20 cellular contexts compared by ENCODE assay signal in the genomic region with DNA sequence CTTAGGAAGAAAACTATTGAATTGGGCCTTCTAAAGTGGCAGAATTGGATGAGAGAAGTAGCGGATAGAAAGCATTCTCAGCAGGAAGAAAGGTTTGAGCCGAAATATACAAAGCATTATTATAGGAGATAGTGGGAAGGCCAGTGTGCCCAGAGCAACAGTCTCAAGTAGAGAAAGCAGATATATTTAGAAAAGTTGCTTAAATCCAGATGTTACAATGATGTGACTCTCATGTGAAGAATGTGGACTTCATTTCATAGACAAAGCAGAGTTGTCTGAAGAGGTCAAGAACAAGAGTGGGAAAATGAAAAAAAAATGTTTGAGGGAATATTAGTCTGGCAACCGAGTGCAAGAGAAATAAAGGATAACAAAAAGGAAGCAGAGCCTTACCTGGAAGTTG.
DNase-seq lines count a peak whose midpoint lies in the region; ATAC-seq and TF ChIP-seq lines count a peak whose summit lies in the region.
"Had no signal": no experiment of that assay in that cellular context is flagged by ENCODE, and none has a peak within 500 bp of the region (broad histone marks: within the 10 kb centered on the region; RNA-seq: fewer than 3 reads in every experiment).

No MANE protein-coding gene starts in this region.

- no peaks in the 10 kb centered on the region for H3K9me3 ChIP-seq in suprapubic skin
- H3K9me3 ChIP-seq: adrenal gland, HAP-1, SJSA1 had no signal

- peak overlapping the region; percentile 57 for H3K27ac ChIP-seq in suprapubic skin
- H3K27ac ChIP-seq: SJSA1 had no signal

- no peak overlapping the region for H3K4me3 ChIP-seq in astrocyte of the spinal cord (ENCODE audit: low read depth, low read length)
- no peak overlapping the region for H3K4me3 ChIP-seq in suprapubic skin
- H3K4me3 ChIP-seq: adrenal gland, HAP-1, SJSA1 had no signal

- no peak for TF ChIP-seq POLR2A in suprapubic skin (IDR thresholded peaks at IDR 0.05)

- TF ChIP-seq CTCF in astrocyte of the spinal cord (IDR thresholded peaks at IDR 0.05; ENCODE audit: low read depth, low read length) (no peak), suprapubic skin (IDR thresholded peaks at IDR 0.05) (no peak)

- peak; percentile 39 for DNase-seq in ELR (ENCODE audit: low read depth)
- peak; percentile 72 for DNase-seq in astrocyte of the spinal cord (ENCODE audit: low read depth, low spot score)
- DNase-seq in foreskin melanocyte: peak; percentile 53
- DNase-seq in suprapubic skin (ENCODE audit: low spot score in 2 of 2): no peak
- no peak for DNase-seq in stimulated activated naive CD4-positive, alpha-beta T cell (lab: John Stamatoyannopoulos, UW)
- DNase-seq: adrenal gland, head of caudate nucleus, KG1, natural killer cell, NCI-H1048, NCI-H2107, NCI-H526 treated with DMSO at 0.1 percent for 48 hours, T1000 had no signal

- WGBS in suprapubic skin: 57% methylated on average over 3 of the region's 3 CpGs

- no peaks in the 10 kb centered on the region for H3K36me3 ChIP-seq in suprapubic skin
- H3K36me3 ChIP-seq: adrenal gland, HAP-1, SJSA1 had no signal

- H3K4me1 ChIP-seq in suprapubic skin: peaks cover 8% of the 10 kb centered on the region
- H3K4me1 ChIP-seq: adrenal gland, HAP-1 had no signal

- ATAC-seq in GM19467 (IDR thresholded peaks at IDR 0.05; ENCODE audit: unreplicated experiment): no peak
- no peak for ATAC-seq in HG02870 (IDR thresholded peaks at IDR 0.05; ENCODE audit: unreplicated experiment)
- no peak for ATAC-seq in GM18858 (IDR thresholded peaks at IDR 0.05; ENCODE audit: unreplicated experiment)
- ATAC-seq: activated CD4-positive, CD25-positive, alpha-beta regulatory T cell treated with anti-CD3 and anti-CD28 coated beads, Interleukin-2, amount 50 U/mL, for 24 hours; activated T-helper 17 cell treated with anti-CD3 and anti-CD28 coated beads, Interleukin-2, amount 50 U/mL, for 72 hours; natural killer cell had no signal

- in situ Hi-C loops in astrocyte of the spinal cord (cut with HindIII; ENCODE audit: low sequenced_read_pairs): no loop called here

- no peak for TF ChIP-seq EP300 in suprapubic skin (IDR thresholded peaks at IDR 0.05)

- H3K27me3 ChIP-seq in suprapubic skin: no peaks in the 10 kb centered on the region
- H3K27me3 ChIP-seq: adrenal gland, SJSA1 had no signal

Comparison
In these comparisons a context has a peak if more than half of its experiments do, and no peak if none do; other contexts are left out.
1. DNase-seq: peak in ELR (single experiment), astrocyte of the spinal cord (single experiment) and foreskin melanocyte (single experiment); none in suprapubic skin (0 of 2) and stimulated activated naive CD4-positive, alpha-beta T cell (0 of 6).